In genomic region chr1:47184090-47184735, GRCh38 we compare ENCODE assay signal across 1 cellular context.
TF ChIP-seq lines count a peak whose summit lies in the region.

No MANE protein-coding gene starts in this region.

TF ChIP-seq in IMR-90, 13 proteins besides CTCF, POLR2A, EP300 and RAD21 (continued from another document):
- TF ChIP-seq CHD1 (IDR thresholded peaks at IDR 0.05; ENCODE audit: low read depth, low read length) (no peak), SMC3 (IDR thresholded peaks at IDR 0.05; ENCODE audit: low read depth, low read length) (no peak), ELK1 (IDR thresholded peaks at IDR 0.05; ENCODE audit: borderline replicate concordance, low read depth, low read length) (no peak)
